8 cellular contexts compared by ENCODE assay signal in genomic region chr22:50184541-50185383, GRCh38. TPM values are rescaled to one million over a fixed set of nuclear protein-coding genes. Genes with fewer than 3 reads are reported as not detected.
A peak's percentile ranks its signal among the peaks of the same experiment; 100 is the strongest.
DNase-seq lines count a peak whose midpoint lies in the region; TF ChIP-seq lines count a peak whose summit lies in the region.

No MANE protein-coding gene starts in this region.

- no peak for DNase-seq in SJSA1 (ENCODE audit: low read depth in 1 of 2, low spot score in 2 of 2)
- DNase-seq in fibroblast of pulmonary artery (ENCODE audit: low read depth) = no peak
- no peak for DNase-seq in GOT3 (lab: John Stamatoyannopoulos, UW)
- DNase-seq in anterior cingulate cortex (lab: John Stamatoyannopoulos, UW) = no peak
- DNase-seq in HuH-7 (ENCODE audit: low spot score) = no peak
- no peak for DNase-seq in SIG-M5 treated with dmso at 0.1 percent for 504 hours (lab: John Stamatoyannopoulos, UW; ENCODE audit: unreplicated experiment)

- no peak for TF ChIP-seq CTCF in fibroblast of pulmonary artery (IDR thresholded peaks at IDR 0.05; ENCODE audit: low read length, missing control alignments)

- H3K27me3 ChIP-seq in SJSA1 (replicated peaks) (no peaks in the 10 kb centered on the region), rectal smooth muscle tissue (ENCODE audit: control insufficient read depth, insufficient read depth, low read length) (peaks cover 1% of the 10 kb centered on the region)

- no peaks in the 10 kb centered on the region for H3K9me3 ChIP-seq in ES-I3 (ENCODE audit: control insufficient read depth, insufficient read depth, low read length)
- no peaks in the 10 kb centered on the region for H3K9me3 ChIP-seq in SJSA1 (replicated peaks)

- H3K9ac ChIP-seq in ES-I3 (ENCODE audit: low read depth, low read length) = peak overlapping the region; percentile 77
- H3K9ac ChIP-seq in rectal smooth muscle tissue (ENCODE audit: low read length) = no peak overlapping the region

- peak overlapping the region; percentile 75 for H3K4me3 ChIP-seq in SJSA1
- H3K4me3 ChIP-seq in fibroblast of pulmonary artery (replicated peaks; ENCODE audit: low read depth, low read length) = peak overlapping the region; percentile 56
- H3K4me3 ChIP-seq in rectal smooth muscle tissue (ENCODE audit: low read length) = peak overlapping the region; percentile 55

- H3K36me3 ChIP-seq in ES-I3 (ENCODE audit: insufficient read depth, low read length) (no peaks in the 10 kb centered on the region; the same call in 1 of the 2 replicates), SJSA1 (peaks cover 10% of the 10 kb centered on the region), rectal smooth muscle tissue (ENCODE audit: control insufficient read depth, insufficient read depth, low read length) (no peaks in the 10 kb centered on the region)

- H3K4me1 ChIP-seq in ES-I3 (ENCODE audit: insufficient read depth, low read length) (peaks cover 10% of the 10 kb centered on the region; the same call in 1 of the 2 replicates), SJSA1 (replicated peaks) (peaks cover 30% of the 10 kb centered on the region), rectal smooth muscle tissue (ENCODE audit: control insufficient read depth, insufficient read depth, low read length) (peaks cover 6% of the 10 kb centered on the region)

- H3K27ac ChIP-seq in SJSA1 (no peak overlapping the region), rectal smooth muscle tissue (ENCODE audit: low read depth, low read length) (no peak overlapping the region)

RNA-seq across cellular contexts. Expression of gene TRABD, which starts 1.0 kb away (rescaled TPM):
- total RNA-seq in SJSA1 (2014; rRNA removed; shearing (Covaris generic)) = 27.0 and 29.1 TPM in 2 replicates

RNA-seq across cellular contexts. Expression of gene PANX2, which starts 14.2 kb away (rescaled TPM):
- total RNA-seq in SJSA1 (2014; rRNA removed; shearing (Covaris generic)) = 0.13 and 0.58 TPM in 2 replicates

RNA-seq across cellular contexts. Expression of gene SELENOO, which starts 16.0 kb away (rescaled TPM):
- 16.1 and 25.1 TPM in 2 replicates for total RNA-seq in SJSA1 (2014; rRNA removed; shearing (Covaris generic))
